16 cellular contexts compared by ENCODE assay signal in genomic region chr3:133595341-133595740, GRCh38. TPM values are rescaled to one million over a fixed set of nuclear protein-coding genes. Genes with fewer than 3 reads are reported as not detected.
DNase-seq lines count a peak whose midpoint lies in the region; TF ChIP-seq lines count a peak whose summit lies in the region.
"Had no signal": no experiment of that assay in that cellular context is flagged by ENCODE, and none has a peak within 500 bp of the region (broad histone marks: within the 10 kb centered on the region; RNA-seq: fewer than 3 reads in every experiment).

No MANE protein-coding gene starts in this region.

- peak; percentile 41 for DNase-seq in activated CD4-positive, alpha-beta memory T cell treated with anti-CD3 and anti-CD28 coated beads for 36 hours
- no peak for DNase-seq in activated CD4-positive, alpha-beta memory T cell treated with anti-CD3 and anti-CD28 coated beads, Interleukin-2, amount 10 ng/mL, durations not matched to agents 7 days and 5 days
- peak; percentile 41 for DNase-seq in MG63
- peak; percentile 11 for DNase-seq in activated naive CD8-positive, alpha-beta T cell treated with anti-CD3 and anti-CD28 coated beads, Interleukin-2, amount 50 U/mL, for 16 hours (ENCODE audit: low read depth, low spot score)
- DNase-seq in renal cortical epithelial cell (ENCODE audit: low read depth) = peak; percentile 77
- no peak for DNase-seq in right atrium auricular region (ENCODE audit: low spot score)
- no peak for DNase-seq in MV-4-11 (lab: John Stamatoyannopoulos, UW)
- DNase-seq in NCI-H2107 (lab: John Stamatoyannopoulos, UW) = no peak
- DNase-seq: ACHN; activated effector memory CD4-positive, alpha-beta T cell treated with Interleukin-2 at 50 U/mL for 16 hours; DND-41; NCI-H187; T-helper 9 cell had no signal

- POLR2A ChIA-PET in activated CD4-positive, alpha-beta memory T cell treated with anti-CD3 and anti-CD28 coated beads for 36 hours (lab: Charles Lee) = interaction anchor here (1.1 to 1.7 kb wide), 5 partner anchors 11 to 147 kb away, joined by 3 to 14 read pairs (median 7); partner anchors contain the start of gene CDV3
- POLR2A ChIA-PET in activated CD4-positive, alpha-beta memory T cell treated with anti-CD3 and anti-CD28 coated beads, Interleukin-2, amount 10 ng/mL, durations not matched to agents 7 days and 5 days (lab: Charles Lee) = interaction anchor here (1.0 to 2.2 kb wide), 6 partner anchors 8 to 105 kb away, joined by 3 to 12 read pairs (median 4); partner anchors contain the start of gene CDV3

- no peak for TF ChIP-seq CTCF in right atrium auricular region (IDR thresholded peaks at IDR 0.05)

- peaks cover 5% of the 10 kb centered on the region for H3K36me3 Mint-ChIP-seq in activated CD4-positive, alpha-beta memory T cell treated with anti-CD3 and anti-CD28 coated beads for 36 hours
- H3K36me3 Mint-ChIP-seq in activated CD4-positive, alpha-beta memory T cell treated with anti-CD3 and anti-CD28 coated beads, Interleukin-2, amount 10 ng/mL, durations not matched to agents 7 days and 5 days (ENCODE audit: low read depth) = peaks cover 23% of the 10 kb centered on the region
- H3K36me3 Mint-ChIP-seq: IgD-negative memory B cell had no signal

- no peak overlapping the region for H3K4me3 ChIP-seq in MG63
- no peak overlapping the region for H3K4me3 ChIP-seq in right atrium auricular region
- H3K4me3 ChIP-seq: neural progenitor cell, suprapubic skin had no signal

- H3K36me3 ChIP-seq in MG63 (peaks cover 26% of the 10 kb centered on the region), right atrium auricular region (peaks cover 5% of the 10 kb centered on the region)
- H3K36me3 ChIP-seq: neural progenitor cell, suprapubic skin had no signal

- H3K27ac Mint-ChIP-seq in activated CD4-positive, alpha-beta memory T cell treated with anti-CD3 and anti-CD28 coated beads for 36 hours = peak overlapping the region; percentile 23
- no peak overlapping the region for H3K27ac Mint-ChIP-seq in activated CD4-positive, alpha-beta memory T cell treated with anti-CD3 and anti-CD28 coated beads, Interleukin-2, amount 10 ng/mL, durations not matched to agents 7 days and 5 days
- H3K27ac Mint-ChIP-seq: neural progenitor cell had no signal

- CTCF ChIA-PET in activated CD4-positive, alpha-beta memory T cell treated with anti-CD3 and anti-CD28 coated beads for 36 hours (lab: Charles Lee) = interaction anchor here (1.0 to 1.8 kb wide), 7 partner anchors 16 to 152 kb away, joined by 3 to 14 read pairs (median 5); no protein-coding TSS in a partner anchor
- CTCF ChIA-PET in activated CD4-positive, alpha-beta memory T cell treated with anti-CD3 and anti-CD28 coated beads, Interleukin-2, amount 10 ng/mL, durations not matched to agents 7 days and 5 days (lab: Charles Lee) = interaction anchor here (0.6 to 1.6 kb wide), 3 partner anchors 9 to 17 kb away, joined by 4 to 5 read pairs (median 5); no protein-coding TSS in a partner anchor

- no peaks in the 10 kb centered on the region for H3K4me1 ChIP-seq in right atrium auricular region
- H3K4me1 ChIP-seq: neural progenitor cell had no signal

- no peak overlapping the region for H3K4me3 Mint-ChIP-seq in activated CD4-positive, alpha-beta memory T cell treated with anti-CD3 and anti-CD28 coated beads for 36 hours
- no peak overlapping the region for H3K4me3 Mint-ChIP-seq in activated CD4-positive, alpha-beta memory T cell treated with anti-CD3 and anti-CD28 coated beads, Interleukin-2, amount 10 ng/mL, durations not matched to agents 7 days and 5 days
- H3K4me3 Mint-ChIP-seq: IgD-negative memory B cell, neural progenitor cell had no signal

- peaks cover 28% of the 10 kb centered on the region for H3K4me1 Mint-ChIP-seq in activated CD4-positive, alpha-beta memory T cell treated with anti-CD3 and anti-CD28 coated beads for 36 hours (ENCODE audit: low read depth)
- H3K4me1 Mint-ChIP-seq in activated CD4-positive, alpha-beta memory T cell treated with anti-CD3 and anti-CD28 coated beads, Interleukin-2, amount 10 ng/mL, durations not matched to agents 7 days and 5 days = peaks cover 14% of the 10 kb centered on the region
- H3K4me1 Mint-ChIP-seq: neural progenitor cell had no signal

- intact Hi-C loops in activated CD4-positive, alpha-beta memory T cell treated with anti-CD3 and anti-CD28 coated beads for 36 hours (cut with micrococcal nuclease) = loop anchor here (1.0 to 5.0 kb wide), 3 partner anchors 22 to 212 kb away; partner anchors contain the start of genes CDV3 and SRPRB

- H3K27me3 Mint-ChIP-seq in activated CD4-positive, alpha-beta memory T cell treated with anti-CD3 and anti-CD28 coated beads for 36 hours = no peaks in the 10 kb centered on the region
- no peaks in the 10 kb centered on the region for H3K27me3 Mint-ChIP-seq in activated CD4-positive, alpha-beta memory T cell treated with anti-CD3 and anti-CD28 coated beads, Interleukin-2, amount 10 ng/mL, durations not matched to agents 7 days and 5 days
- H3K27me3 Mint-ChIP-seq: IgD-negative memory B cell had no signal

- no peaks in the 10 kb centered on the region for H3K9me3 Mint-ChIP-seq in activated CD4-positive, alpha-beta memory T cell treated with anti-CD3 and anti-CD28 coated beads for 36 hours
- no peaks in the 10 kb centered on the region for H3K9me3 Mint-ChIP-seq in activated CD4-positive, alpha-beta memory T cell treated with anti-CD3 and anti-CD28 coated beads, Interleukin-2, amount 10 ng/mL, durations not matched to agents 7 days and 5 days
- H3K9me3 Mint-ChIP-seq: IgD-negative memory B cell, neural progenitor cell had no signal

- H3K9me3 ChIP-seq in MG63 = no peaks in the 10 kb centered on the region
- H3K9me3 ChIP-seq in right atrium auricular region = no peaks in the 10 kb centered on the region
- H3K9me3 ChIP-seq: suprapubic skin had no signal

- H3K27me3 ChIP-seq in MG63 = no peaks in the 10 kb centered on the region
- H3K27me3 ChIP-seq in right atrium auricular region = no peaks in the 10 kb centered on the region
- H3K27me3 ChIP-seq: neural progenitor cell, suprapubic skin had no signal

- no peak overlapping the region for H3K27ac ChIP-seq in right atrium auricular region
- H3K27ac ChIP-seq: neural progenitor cell, suprapubic skin had no signal

RNA-seq across cellular contexts. Expression of gene CDV3, which starts 21.9 kb away (rescaled TPM):
- 100 to 1,000 TPM; 204 to 209 TPM for total RNA-seq in activated CD4-positive, alpha-beta memory T cell treated with anti-CD3 and anti-CD28 coated beads for 36 hours
- 100 to 1,000 TPM; 198 to 211 TPM for total RNA-seq in activated CD4-positive, alpha-beta memory T cell treated with anti-CD3 and anti-CD28 coated beads, Interleukin-2, amount 10 ng/mL, durations not matched to agents 7 days and 5 days
- 136 and 146 TPM in 2 replicates for total RNA-seq in MG63 (2014; rRNA removed; shearing (Covaris generic); ENCODE audit: low replicate concordance)
- total RNA-seq in renal cortical epithelial cell = 314 and 534 TPM in 2 replicates
- 100 to 1,000 TPM; 108 to 122 TPM for total RNA-seq in right atrium auricular region

Comparison
In these comparisons a context has a peak if more than half of its experiments do, and no peak if none do; other contexts are left out.
1. DNase-seq: peak in activated CD4-positive, alpha-beta memory T cell treated with anti-CD3 and anti-CD28 coated beads for 36 hours (single experiment), MG63 (single experiment), activated naive CD8-positive, alpha-beta T cell treated with anti-CD3 and anti-CD28 coated beads, Interleukin-2, amount 50 U/mL, for 16 hours (single experiment) and renal cortical epithelial cell (single experiment); none in activated CD4-positive, alpha-beta memory T cell treated with anti-CD3 and anti-CD28 coated beads, Interleukin-2, amount 10 ng/mL, durations not matched to agents 7 days and 5 days (single experiment), right atrium auricular region (single experiment), MV-4-11 (single experiment) and NCI-H2107 (single experiment).